ENCODE assay signal across 8 cellular contexts in the genomic region with DNA sequence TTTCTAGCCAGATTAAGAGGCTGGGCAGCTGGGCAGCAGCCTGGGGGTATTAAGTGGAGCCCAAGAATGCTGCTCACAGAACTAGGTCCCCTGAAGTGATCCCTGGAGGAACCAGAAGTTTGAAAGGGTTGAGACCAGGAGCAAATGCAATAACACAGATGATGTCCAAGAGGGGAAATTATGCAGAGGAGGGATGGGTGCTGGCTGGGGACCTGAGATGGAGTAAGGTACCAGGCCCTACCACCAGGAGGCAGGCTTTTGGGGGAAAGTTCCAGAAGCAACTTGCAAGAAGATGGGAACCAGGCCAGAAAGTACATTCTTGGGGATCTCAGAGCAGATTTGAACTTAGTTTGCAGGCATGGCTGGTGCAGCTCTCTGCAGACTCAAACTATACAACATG.
DNase-seq lines count a peak whose midpoint lies in the region; ATAC-seq and TF ChIP-seq lines count a peak whose summit lies in the region.

No MANE protein-coding gene starts in this region.

- no peaks in the 10 kb centered on the region for H3K36me3 ChIP-seq in left lung

- peak; percentile 34 for TF ChIP-seq CTCF in AG09319 (IDR thresholded peaks at IDR 0.05; ENCODE audit: low read depth, low read length)
- TF ChIP-seq CTCF in fibroblast of villous mesenchyme (IDR thresholded peaks at IDR 0.05; ENCODE audit: insufficient read depth, low read depth, low read length) = peak; percentile 58
- TF ChIP-seq CTCF in left lung (IDR thresholded peaks at IDR 0.05) = peak in 1 of 2 donors; percentile 34

- H3K27me3 ChIP-seq in left lung = no peaks in the 10 kb centered on the region

- in situ Hi-C loops in KBM-7 (cut with MboI; ENCODE audit: low pct_unique_long_range_greater_than_20kb, low sequenced_read_pairs) = no loop called here

- H3K4me1 ChIP-seq in left lung = peaks cover 0 to 8% of the 10 kb centered on the region in 2 donors

- H3K4me3 ChIP-seq in fibroblast of villous mesenchyme (ENCODE audit: low read depth, low read length) (no peak overlapping the region), left lung (no peak overlapping the region)

- peaks cover 0 to 18% of the 10 kb centered on the region in 2 donors for H3K9me3 ChIP-seq in left lung

- DNase-seq in AG09319 (ENCODE audit: extremely low read depth, low read depth) = no peak
- peak; percentile 50 for DNase-seq in KBM-7
- DNase-seq in activated CD8-positive, alpha-beta memory T cell treated with anti-CD3 and anti-CD28 coated beads, Interleukin-2, amount 50 U/mL, for 48 hours = peak; percentile 67
- peak; percentile 47 for DNase-seq in fibroblast of villous mesenchyme (ENCODE audit: low read depth)
- DNase-seq in stimulated activated CD4-positive, alpha-beta T cell treated with anti-CD3 and anti-CD28 coated beads, Interleukin-4, amount 100 ng/mL, for 1 hour = peak; percentile 49
- no peak for DNase-seq in left lung
- DNase-seq in middle frontal gyrus (ENCODE audit: extremely low spot score, low spot score) = no peak

- H3K27ac ChIP-seq in left lung = no peak overlapping the region

- ATAC-seq in left lung (no peak), HG02973 (IDR thresholded peaks at IDR 0.05; ENCODE audit: unreplicated experiment) (no peak)

- intact Hi-C loops in left lung (cut with DNase I) = no loop called here

Comparison
In these comparisons a context has a peak if more than half of its experiments do, and no peak if none do; other contexts are left out.
1. DNase-seq: peak in KBM-7 (single experiment), activated CD8-positive, alpha-beta memory T cell treated with anti-CD3 and anti-CD28 coated beads, Interleukin-2, amount 50 U/mL, for 48 hours (single experiment), fibroblast of villous mesenchyme (single experiment) and stimulated activated CD4-positive, alpha-beta T cell treated with anti-CD3 and anti-CD28 coated beads, Interleukin-4, amount 100 ng/mL, for 1 hour (single experiment); none in AG09319 (single experiment), left lung (0 of 2) and middle frontal gyrus (single experiment).